ENCODE assay signal across 9 cellular contexts in genomic region chr13:91017669-91018053, GRCh38.
A peak's percentile ranks its signal among the peaks of the same experiment; 100 is the strongest.
DNase-seq lines count a peak whose midpoint lies in the region; ATAC-seq, FAIRE-seq and TF ChIP-seq lines count a peak whose summit lies in the region.
"Had no signal": no experiment of that assay in that cellular context is flagged by ENCODE, and none has a peak within 500 bp of the region (broad histone marks: within the 10 kb centered on the region; RNA-seq: fewer than 3 reads in every experiment).

No MANE protein-coding gene starts in this region.

- no peak for FAIRE-seq in GM19239 (lab: Jason Lieb, UNC)
- FAIRE-seq: bronchial epithelial cell had no signal

- H3K27me3 Mint-ChIP-seq in CD8-positive, alpha-beta memory T cell = no peaks in the 10 kb centered on the region

- peak overlapping the region; percentile 12 for H3K4me3 ChIP-seq in epithelial cell of proximal tubule (ENCODE audit: low read depth, low read length)
- H3K4me3 ChIP-seq in CD8-positive, alpha-beta memory T cell (ENCODE audit: low read length) = no peak overlapping the region

- peaks cover 0 to 12% (median 2%) of the 10 kb centered on the region in 5 donors for H3K9me3 Mint-ChIP-seq in CD8-positive, alpha-beta memory T cell

- H3K27ac ChIP-seq in CD8-positive, alpha-beta memory T cell (ENCODE audit: low read depth, low read length) = no peak overlapping the region

- H3K9me3 ChIP-seq in CD8-positive, alpha-beta memory T cell (ENCODE audit: low read length) = no peaks in the 10 kb centered on the region

- H3K36me3 ChIP-seq in CD8-positive, alpha-beta memory T cell (ENCODE audit: insufficient read depth, low read length) = no peaks in the 10 kb centered on the region

- POLR2A ChIA-PET in GM10248 (lab: Yijun Ruan, JAX) = no interaction called here
- POLR2A ChIA-PET in CD8-positive, alpha-beta memory T cell (lab: Charles Lee) = no interaction called here

- DNase-seq in GM10248 (ENCODE audit: extremely low spot score) (no peak), LHCN-M2 (ENCODE audit: low read depth) (peak; percentile 8), epithelial cell of proximal tubule (ENCODE audit: low read depth) (no peak), NCI-H2029 (lab: John Stamatoyannopoulos, UW) (no peak), GM19239 (ENCODE audit: insufficient read length, low spot score) (no peak)
- DNase-seq in effector CD4-positive, alpha-beta T cell = no peak
- DNase-seq in CD8-positive, alpha-beta memory T cell = no peak

- CTCF ChIA-PET in GM10248 (lab: Yijun Ruan, JAX) = interaction anchor here (1.2 to 2.3 kb wide), 5 partner anchors 9 to 21 kb away, joined by 3 to 7 read pairs (median 4); no protein-coding TSS in a partner anchor
- CTCF ChIA-PET in CD8-positive, alpha-beta memory T cell (lab: Charles Lee) = no interaction called here

- TF ChIP-seq CTCF in GM10248 (IDR thresholded peaks at IDR 0.05; ENCODE audit: control extremely low read depth, extremely low read depth, low read depth, missing control alignments) (peak; percentile 14), epithelial cell of proximal tubule (conservative IDR thresholded peaks at IDR 0.05; ENCODE audit: low read depth, low read length) (no peak)

- no peak overlapping the region for H3K27ac Mint-ChIP-seq in CD8-positive, alpha-beta memory T cell

- peak; percentile 15 for ATAC-seq in GM21619 (IDR thresholded peaks at IDR 0.05; ENCODE audit: unreplicated experiment)

- H3K4me1 Mint-ChIP-seq in CD8-positive, alpha-beta memory T cell = no peaks in the 10 kb centered on the region

- H3K36me3 Mint-ChIP-seq in CD8-positive, alpha-beta memory T cell = no peaks in the 10 kb centered on the region

- no peak overlapping the region for H3K4me3 Mint-ChIP-seq in CD8-positive, alpha-beta memory T cell

- no peaks in the 10 kb centered on the region for H3K27me3 ChIP-seq in CD8-positive, alpha-beta memory T cell (ENCODE audit: insufficient read depth, low read length, poor library complexity, severe bottlenecking)

- no peaks in the 10 kb centered on the region for H3K4me1 ChIP-seq in CD8-positive, alpha-beta memory T cell (ENCODE audit: insufficient read depth, low read length)
